ENCODE assay signal across 17 cellular contexts in the genomic region with DNA sequence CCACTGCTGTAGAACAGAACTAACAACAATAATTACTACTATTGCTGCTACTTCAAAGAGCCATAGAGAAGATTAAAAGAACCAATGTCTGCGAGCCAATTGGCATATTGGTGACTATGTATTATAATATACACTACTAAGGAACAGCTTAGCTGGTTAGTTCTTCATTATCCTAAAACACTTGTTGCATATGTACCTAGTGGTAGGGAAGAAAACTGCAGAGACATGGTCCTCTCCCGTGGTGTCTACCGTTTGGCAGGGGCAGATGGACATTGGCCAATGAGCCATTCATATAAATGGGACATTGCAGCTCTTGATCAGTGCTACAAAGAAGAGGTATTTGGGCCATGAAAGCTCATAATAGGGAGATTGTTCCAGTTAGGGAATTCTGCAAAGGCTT. TPM values are rescaled to one million over a fixed set of nuclear protein-coding genes. Genes with fewer than 3 reads are reported as not detected.
DNase-seq lines count a peak whose midpoint lies in the region; ATAC-seq and TF ChIP-seq lines count a peak whose summit lies in the region.
"Had no signal": no experiment of that assay in that cellular context is flagged by ENCODE, and none has a peak within 500 bp of the region (broad histone marks: within the 10 kb centered on the region; RNA-seq: fewer than 3 reads in every experiment).

No MANE protein-coding gene starts in this region.

- H3K4me1 ChIP-seq in H9 (ENCODE audit: insufficient read depth, low read length) (peaks cover 1% of the 10 kb centered on the region; the same call in 1 of the 2 replicates), endodermal cell (ENCODE audit: control insufficient read depth, insufficient read depth, low read length) (peaks cover 3% of the 10 kb centered on the region)

- H3K9ac ChIP-seq in H9 (ENCODE audit: extremely low read depth, insufficient read length, low read length), result no peak overlapping the region
- no peak overlapping the region for H3K9ac ChIP-seq in endodermal cell (ENCODE audit: extremely low read depth, low read length, poor library complexity, severe bottlenecking)

- no peak overlapping the region for H4K8ac ChIP-seq in H9 (replicated peaks; ENCODE audit: insufficient read length, low read depth, low read length)

- no peak overlapping the region for H2AFZ ChIP-seq in H9 (ENCODE audit: low read length)

- H3K36me3 Mint-ChIP-seq in H9 (ENCODE audit: insufficient read depth in 1 of 3, low read depth in 3 of 3) (peaks cover 22 to 44% (median 32%) of the 10 kb centered on the region in 3 experiments), HFFc6 (ENCODE audit: low read depth) (0 out of 2 replicates have a peak, but pooled peaks cover 4% of the 10 kb centered on the region), endodermal cell (ENCODE audit: low read depth) (no peaks in the 10 kb centered on the region)
- H3K36me3 Mint-ChIP-seq: CD14-positive monocyte; CD8-positive, alpha-beta T cell had no signal

- H2BK12ac ChIP-seq in H9 (ENCODE audit: insufficient read length, low read depth, low read length), result no peak overlapping the region

- H2BK20ac ChIP-seq in H9 (ENCODE audit: low read depth, low read length, poor library complexity, severe bottlenecking), result no peak overlapping the region

- DNase-seq in H9, result no peak
- DNase-seq in HFFc6, result no peak
- DNase-seq in endodermal cell, result no peak
- DNase-seq in iPS-NIHi7 (ENCODE audit: extremely low spot score), result no peak
- DNase-seq: CD8-positive, alpha-beta T cell; COR-L47; DMS153; DMS79 treated with DMSO at 0.1 percent for 48 hours; EL; H7; IMR-90; KBM-7 had no signal

- H3K4me3 Mint-ChIP-seq in H9 (no peak overlapping the region), HFFc6 (no peak overlapping the region), endodermal cell (no peak overlapping the region)
- H3K4me3 Mint-ChIP-seq: CD14-positive monocyte; CD8-positive, alpha-beta T cell had no signal

- H3K27me3 ChIP-seq in H9 (ENCODE audit: insufficient read depth, low read length) (no peaks in the 10 kb centered on the region), endodermal cell (ENCODE audit: control insufficient read depth, insufficient read depth, low read length, poor library complexity, severe bottlenecking) (no peaks in the 10 kb centered on the region)

- H2BK120ac ChIP-seq in H9 (ENCODE audit: low read depth, low read length, poor library complexity, severe bottlenecking), result no peak overlapping the region

- H3K4me1 Mint-ChIP-seq in H9 (peaks cover 22 to 36% of the 10 kb centered on the region in 2 experiments), HFFc6 (ENCODE audit: low read depth) (no peaks in the 10 kb centered on the region), endodermal cell (peaks cover 33% of the 10 kb centered on the region)

- H3K4me3 ChIP-seq in endodermal cell (ENCODE audit: low read length), result no peak overlapping the region

- H3K27ac ChIP-seq in H9 (ENCODE audit: insufficient read length, low read depth, low read length) (no peak overlapping the region), endodermal cell (ENCODE audit: low read depth, low read length) (no peak overlapping the region)

- no peak for ATAC-seq in GM18873 (IDR thresholded peaks at IDR 0.05; ENCODE audit: low FRiP score, unreplicated experiment)
- ATAC-seq in HG03139 (IDR thresholded peaks at IDR 0.05; ENCODE audit: unreplicated experiment), result no peak
- ATAC-seq: CD8-positive, alpha-beta T cell had no signal

- no peak overlapping the region for H3K18ac ChIP-seq in H9 (ENCODE audit: insufficient read length, low read depth, low read length)

- TF ChIP-seq CTCF in H9 (conservative IDR thresholded peaks at IDR 0.05), result peak; percentile 33; the same call in 2 of the 3 replicates
- 0 out of 2 replicates have a peak, but pooled peaks have one; percentile 7 for TF ChIP-seq CTCF in HFFc6 (IDR thresholded peaks at IDR 0.05)
- TF ChIP-seq CTCF in endodermal cell (conservative IDR thresholded peaks at IDR 0.05), result peak; percentile 45

- WGBS in H9 (ENCODE audit: extremely low coverage, insufficient read length, low lambda C conversion rate), result no CpG with 5 or more reads among the region's 3 CpGs
- 80 to 91% methylated on average over 1 to 2 of the region's 3 CpGs for WGBS in endodermal cell (ENCODE audit: insufficient coverage in 1 of 2, insufficient read length in 1 of 2), 2 experiments

- H3K4ac ChIP-seq in H9 (ENCODE audit: low read depth, low read length), result no peak overlapping the region

- no peak overlapping the region for H3T11ph ChIP-seq in H9 (ENCODE audit: low read length)

- no peak overlapping the region for H3K14ac ChIP-seq in H9 (ENCODE audit: insufficient read depth, low read length)

- no peak overlapping the region for H3K56ac ChIP-seq in H9 (ENCODE audit: insufficient read length, low read depth, low read length)

- no peak overlapping the region for H3K4me2 ChIP-seq in H9 (ENCODE audit: insufficient read depth, insufficient read length, low read length)

- no peak overlapping the region for H3K23ac ChIP-seq in H9 (ENCODE audit: insufficient read length, low read depth, low read length)

- no peaks in the 10 kb centered on the region for H3K79me2 ChIP-seq in H9 (ENCODE audit: insufficient read depth, low read length)

- H3K9me3 ChIP-seq in H9 (ENCODE audit: control insufficient read depth, low read depth, low read length) (no peaks in the 10 kb centered on the region), endodermal cell (ENCODE audit: control insufficient read depth, low read length) (no peaks in the 10 kb centered on the region)

- no peaks in the 10 kb centered on the region for H3K36me3 ChIP-seq in endodermal cell (ENCODE audit: control insufficient read depth, insufficient read depth, low read length)

- H3K27ac Mint-ChIP-seq in H9 (no peak overlapping the region), HFFc6 (no peak overlapping the region), endodermal cell (no peak overlapping the region)
- H3K27ac Mint-ChIP-seq: CD8-positive, alpha-beta T cell had no signal

- H2BK15ac ChIP-seq in H9 (ENCODE audit: low read depth, low read length), result no peak overlapping the region

- H3K79me1 ChIP-seq in H9 (ENCODE audit: insufficient read depth, low read depth, low read length, poor library complexity, severe bottlenecking), result no peaks in the 10 kb centered on the region

- H2AK5ac ChIP-seq in H9 (ENCODE audit: insufficient read length, low read length), result no peak overlapping the region

- no peaks in the 10 kb centered on the region for H4K20me1 ChIP-seq in H9 (ENCODE audit: control insufficient read depth, insufficient read depth, insufficient read length)

- H3K9me3 Mint-ChIP-seq in H9 (peaks cover 0 to 3% of the 10 kb centered on the region in 2 experiments; a peak in 1 of 5 replicates), HFFc6 (peaks cover 33% of the 10 kb centered on the region; the same call in 1 of the 2 replicates), endodermal cell (no peaks in the 10 kb centered on the region)
- H3K9me3 Mint-ChIP-seq: CD8-positive, alpha-beta T cell had no signal

- H3K27me3 Mint-ChIP-seq in H9 (ENCODE audit: low read depth) (peaks cover 1% of the 10 kb centered on the region; the same call in 1 of the 2 replicates), HFFc6 (ENCODE audit: insufficient read depth) (no peaks in the 10 kb centered on the region), endodermal cell (ENCODE audit: insufficient read depth) (peaks cover 7% of the 10 kb centered on the region)

- no peaks in the 10 kb centered on the region for H3K23me2 ChIP-seq in H9 (ENCODE audit: insufficient read length, low read depth, low read length, poor library complexity, severe bottlenecking)

- no peak overlapping the region for H2BK5ac ChIP-seq in H9 (ENCODE audit: insufficient read length, low read length)

- H4K91ac ChIP-seq in H9 (ENCODE audit: insufficient read length, low read depth, low read length), result no peak overlapping the region

- no peak overlapping the region for H4K5ac ChIP-seq in H9 (ENCODE audit: insufficient read length, low read depth, low read length)

RNA-seq across cellular contexts. Expression of gene CLEC3A, which starts 46.4 kb away (rescaled TPM):
- total RNA-seq in H9 (2021) (not detected in 2 replicates), endodermal cell (not detected)
- not detected for total RNA-seq in HFFc6 (2021; fragmentation: NEBNext Ultra II Directional; extraction: Animal tissue kit (Norgen Biotek cat#: 25700))
- 1.3 TPM for polyA plus RNA-seq in endodermal cell (2013, experiment 1 of 2)
- polyA plus RNA-seq in endodermal cell (2013, experiment 2 of 2), result 0.87 TPM
- total RNA-seq: A673; CD8-positive, alpha-beta T cell; H7; IMR-90 had no signal
- polyA plus RNA-seq: BJ, CD14-positive monocyte, IMR-90 had no signal
